In the genomic region with DNA sequence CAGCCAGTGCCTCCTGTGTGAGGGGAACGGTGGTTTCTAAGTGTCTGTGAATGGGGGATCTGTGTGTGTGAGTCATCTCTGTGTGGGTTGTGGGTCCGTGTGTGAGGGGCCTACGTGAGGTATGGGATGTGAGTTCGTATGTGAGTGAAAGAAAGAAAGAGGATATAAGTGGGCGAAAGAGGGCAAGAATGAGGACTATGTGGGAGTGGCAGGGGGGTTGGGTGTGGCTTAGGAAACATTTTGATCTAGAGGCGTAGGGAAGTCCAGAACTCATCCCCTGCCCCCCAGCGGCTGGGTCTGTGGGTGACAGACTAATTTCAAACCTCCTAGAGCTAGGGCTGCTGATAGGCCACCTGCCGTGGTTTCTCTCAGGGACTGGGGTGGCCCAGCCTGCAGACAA, we compare ENCODE assay signal across 7 cellular contexts. TPM values are rescaled to one million over a fixed set of nuclear protein-coding genes. Genes with fewer than 3 reads are reported as not detected.
DNase-seq lines count a peak whose midpoint lies in the region; ATAC-seq and TF ChIP-seq lines count a peak whose summit lies in the region.

No MANE protein-coding gene starts in this region.

- DNase-seq in GM20000 (ENCODE audit: low spot score) (peak; percentile 79), activated T-cell treated with anti-CD3 and anti-CD28 coated beads for 24 hours (ENCODE audit: low read depth) (peak; percentile 50), MG63 (no peak), breast epithelium (ENCODE audit: low spot score in 2 of 2) (no peak), COLO829 (ENCODE audit: low spot score) (no peak)
- DNase-seq in stimulated activated CD8-positive, alpha-beta memory T cell treated with anti-CD3 and anti-CD28 coated beads, Interleukin-15, amount 100 ng/mL, for 24 hours (ENCODE audit: low read depth) = peak; percentile 3

- TF ChIP-seq POLR2A in breast epithelium (IDR thresholded peaks at IDR 0.05) = no peak

- H3K27me3 ChIP-seq in MG63 (no peaks in the 10 kb centered on the region), breast epithelium (no peaks in the 10 kb centered on the region)

- intact Hi-C loops in breast epithelium (cut with DNase I; ENCODE audit: low total_unique reads) = no loop called here

- TF ChIP-seq CTCF in GM20000 (IDR thresholded peaks at IDR 0.05; ENCODE audit: extremely low read depth, missing control alignments) = peak; percentile 39
- no peak for TF ChIP-seq CTCF in breast epithelium (IDR thresholded peaks at IDR 0.05)

- H3K27ac ChIP-seq in breast epithelium = no peak overlapping the region

- H3K9me3 ChIP-seq in MG63 (no peaks in the 10 kb centered on the region), breast epithelium (no peaks in the 10 kb centered on the region)

- H3K36me3 ChIP-seq in MG63 = peaks cover 32% of the 10 kb centered on the region
- H3K36me3 ChIP-seq in breast epithelium = no peaks in the 10 kb centered on the region

- H3K4me1 ChIP-seq in breast epithelium = no peaks in the 10 kb centered on the region

- peak; percentile 70 for ATAC-seq in HG03439 (IDR thresholded peaks at IDR 0.05; ENCODE audit: unreplicated experiment)

- H3K4me3 ChIP-seq in MG63 (no peak overlapping the region), breast epithelium (no peak overlapping the region)

RNA-seq across cellular contexts. Expression of gene DHX35, which starts 35.5 kb away (rescaled TPM):
- 17.9 and 18.9 TPM in 2 replicates for total RNA-seq in MG63 (2014; rRNA removed; shearing (Covaris generic); ENCODE audit: low replicate concordance)
- total RNA-seq in breast epithelium = 10 to 100 TPM; 11.0 to 20.3 (median 20.1) TPM

Comparison
In these comparisons a context has a peak if more than half of its experiments do, and no peak if none do; other contexts are left out.
1. DNase-seq: peak in GM20000 (single experiment), activated T-cell treated with anti-CD3 and anti-CD28 coated beads for 24 hours (single experiment) and stimulated activated CD8-positive, alpha-beta memory T cell treated with anti-CD3 and anti-CD28 coated beads, Interleukin-15, amount 100 ng/mL, for 24 hours (single experiment); none in MG63 (single experiment), breast epithelium (0 of 2) and COLO829 (single experiment).